In the genomic region with DNA sequence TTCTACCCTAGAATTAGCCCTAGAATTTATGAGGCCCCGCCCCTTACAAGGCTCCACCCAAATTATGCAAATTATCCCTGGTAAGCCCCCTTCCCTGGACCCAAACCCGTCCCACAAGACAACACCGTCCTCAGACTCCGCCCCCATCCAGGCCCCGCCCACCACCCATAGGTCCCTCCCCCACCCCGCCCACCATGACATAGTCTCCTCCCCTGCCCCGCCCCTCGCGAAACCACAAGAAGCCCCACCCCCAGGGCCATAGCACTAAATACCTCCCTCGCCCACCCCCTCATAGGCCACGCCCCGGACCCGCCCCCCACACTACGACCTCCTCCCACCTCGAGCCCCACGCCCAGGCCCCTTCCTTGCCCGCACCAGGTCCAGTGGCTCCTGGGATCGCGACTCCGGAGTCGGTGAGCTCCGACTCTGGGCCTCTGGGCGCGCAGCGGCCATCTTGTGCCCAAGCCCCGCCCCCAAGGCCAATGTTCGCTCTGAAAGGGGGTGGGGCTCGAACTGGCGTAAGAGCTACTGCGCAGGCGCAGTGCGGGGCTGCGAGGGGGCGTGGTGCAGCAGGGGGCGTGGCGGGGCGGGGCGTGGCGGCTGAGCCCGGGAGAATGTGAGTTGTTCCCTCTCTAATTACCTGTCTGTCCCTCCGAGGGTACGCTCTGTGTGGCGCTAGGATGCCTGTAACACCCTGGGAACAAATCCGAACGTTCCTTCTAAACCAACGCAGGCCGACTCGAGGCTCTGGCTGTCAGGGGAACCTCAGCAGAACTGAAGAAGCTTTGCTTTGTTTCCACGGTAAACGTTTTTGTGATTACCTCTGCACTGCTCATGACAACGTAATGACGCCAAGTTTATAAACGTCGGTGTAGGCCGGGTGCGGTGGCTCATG, we compare ENCODE assay signal across 8 cellular contexts. TPM values are rescaled to one million over a fixed set of nuclear protein-coding genes. Genes with fewer than 3 reads are reported as not detected.
DNase-seq lines count a peak whose midpoint lies in the region; TF ChIP-seq lines count a peak whose summit lies in the region.

A gene with protein sequence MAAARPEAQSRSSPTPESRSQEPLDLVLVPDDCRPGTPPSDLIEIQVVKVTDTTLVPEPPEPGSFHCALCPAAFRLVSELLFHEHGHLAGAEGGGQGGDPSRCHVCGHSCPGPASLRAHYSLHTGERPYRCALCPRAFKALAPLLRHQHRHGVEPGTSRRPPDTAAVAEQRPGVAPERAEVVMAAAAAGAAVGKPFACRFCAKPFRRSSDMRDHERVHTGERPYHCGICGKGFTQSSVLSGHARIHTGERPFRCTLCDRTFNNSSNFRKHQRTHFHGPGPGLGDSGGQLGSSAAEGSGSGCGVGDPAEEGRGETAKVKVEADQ (minus strand): TSS at position 458 of the 895 bp plus-strand sequence. CDS start 5 bp downstream, at position 453.

- peak; percentile 83 for TF ChIP-seq POLR2A in GM18951 (IDR thresholded peaks at IDR 0.05; ENCODE audit: extremely low read depth, insufficient read depth, insufficient read length)

- no peaks in the 10 kb centered on the region for H3K9me3 ChIP-seq in NT2/D1 (ENCODE audit: insufficient read depth, low read length)

- H3K36me3 Mint-ChIP-seq in endothelial cell (ENCODE audit: low read depth, unreplicated experiment) (peaks cover 7% of the 10 kb centered on the region), mesothelial cell of epicardium (peaks cover 9% of the 10 kb centered on the region)

- H3K4me1 Mint-ChIP-seq in endothelial cell (ENCODE audit: unreplicated experiment) (peaks cover 16% of the 10 kb centered on the region), mesothelial cell of epicardium (peaks cover 14% of the 10 kb centered on the region)

- TF ChIP-seq CTCF in endothelial cell (IDR thresholded peaks at IDR 0.05; ENCODE audit: unreplicated experiment) (no peak), mesothelial cell of epicardium (IDR thresholded peaks at IDR 0.05; ENCODE audit: unreplicated experiment) (no peak)

- DNase-seq in A172 (ENCODE audit: low spot score) (peak; percentile 89), HuH-7 (ENCODE audit: low spot score) (peak; percentile 93), NT2/D1 (ENCODE audit: low read depth, low spot score) (peak; percentile 35), endothelial cell (ENCODE audit: low spot score) (peak; percentile 97), mesothelial cell of epicardium (ENCODE audit: low spot score in 2 of 2, unreplicated experiment in 2 of 2) (peak; percentile 96 to 98)
- DNase-seq in activated CD8-positive, alpha-beta memory T cell treated with anti-CD3 and anti-CD28 coated beads, Interleukin-2, amount 50 U/mL, for 48 hours, result peak; percentile 98
- peak; percentile 86 for DNase-seq in stimulated activated CD8-positive, alpha-beta memory T cell treated with anti-CD3 and anti-CD28 coated beads, Interleukin-15, amount 100 ng/mL, for 1 hour (ENCODE audit: low read depth)

- H3K4me3 ChIP-seq in NT2/D1 (ENCODE audit: insufficient read length, low read depth), result peak within 1 kb of the TSS; percentile 37

- H3K9me3 Mint-ChIP-seq in endothelial cell (ENCODE audit: unreplicated experiment), result no peaks in the 10 kb centered on the region
- H3K9me3 Mint-ChIP-seq in mesothelial cell of epicardium, result no peaks in the 10 kb centered on the region

- peak within 1 kb of the TSS; percentile 74 for H3K27ac Mint-ChIP-seq in endothelial cell (ENCODE audit: unreplicated experiment)
- peak within 1 kb of the TSS; percentile 99 for H3K27ac Mint-ChIP-seq in mesothelial cell of epicardium

- H3K27me3 Mint-ChIP-seq in endothelial cell (ENCODE audit: unreplicated experiment) (peaks cover 7% of the 10 kb centered on the region), mesothelial cell of epicardium (ENCODE audit: low read depth) (no peaks in the 10 kb centered on the region)

- H3K9ac ChIP-seq in NT2/D1 (ENCODE audit: insufficient read length, low read depth), result peak within 1 kb of the TSS; percentile 61

- no peaks in the 10 kb centered on the region for H3K4me1 ChIP-seq in NT2/D1 (ENCODE audit: insufficient read depth, insufficient read length)

- H3K27me3 ChIP-seq in NT2/D1 (ENCODE audit: insufficient read depth, insufficient read length), result no peaks in the 10 kb centered on the region

- H3K4me3 Mint-ChIP-seq in endothelial cell (ENCODE audit: unreplicated experiment) (peak within 1 kb of the TSS; percentile 89), mesothelial cell of epicardium (peak within 1 kb of the TSS; percentile 88)

- in situ Hi-C loops in GM18951 (cut with MboI; ENCODE audit: low sequenced_read_pairs, unreplicated experiment), result no loop called here

- H3K36me3 ChIP-seq in NT2/D1 (ENCODE audit: insufficient read depth, insufficient read length, low read length), result peaks cover 18% of the 10 kb centered on the region

RNA-seq across cellular contexts. Expression of the gene that starts here (rescaled TPM):
- total RNA-seq in A172 (2014; rRNA removed; shearing (Covaris generic)), result 0.62 and 6.5 TPM in 2 replicates
- 6.8 TPM for total RNA-seq in endothelial cell (ENCODE audit: unreplicated experiment)
- total RNA-seq in mesothelial cell of epicardium, result 12.8 to 13.7 TPM (median 12.9 TPM) in 3 replicates

Comparison
In these comparisons a context has a peak if more than half of its experiments do, and no peak if none do; other contexts are left out.
1. Peak in every context shown above with its lines: DNase-seq and H3K4me3 ChIP-seq.
2. DNase-seq: peak in every context shown above with its lines; median percentile 98 in activated CD8-positive, alpha-beta memory T cell treated with anti-CD3 and anti-CD28 coated beads, Interleukin-2, amount 50 U/mL, for 48 hours; 97 in endothelial cell; 97 in mesothelial cell of epicardium; 93 in HuH-7; 89 in A172; 86 in stimulated activated CD8-positive, alpha-beta memory T cell treated with anti-CD3 and anti-CD28 coated beads, Interleukin-15, amount 100 ng/mL, for 1 hour; 35 in NT2/D1.